In genomic region chr1:206204871-206205270, GRCh38 we compare ENCODE assay signal across 8 cellular contexts. TPM values are rescaled to one million over a fixed set of nuclear protein-coding genes. Genes with fewer than 3 reads are reported as not detected.
DNase-seq lines count a peak whose midpoint lies in the region; ATAC-seq and TF ChIP-seq lines count a peak whose summit lies in the region.
"Not testable (repeated sequence)": the region's sequence is repeated elsewhere in the genome, so short reads cannot be mapped to it uniquely, and the experiment has no call there.

No MANE protein-coding gene starts in this region.

- not testable (repeated sequence) for H3K4me1 Mint-ChIP-seq in HFFc6 (ENCODE audit: low read depth); activated T-helper 1 cell treated with anti-CD3 and anti-CD28 coated beads, Interleukin-12 subunit alpha, Interleukin-12 subunit beta, Interleukin-2, Interleukin-4 antibody, amounts not matched to agents 30 ng/mL and 10 ng/mL and 1 ng/mL, durations not matched to agents 14 hours and 24 hours and 36 hours (ENCODE audit: low read depth); natural killer cell; stimulated activated memory B cell treated with anti-CD40 and anti-IgM and Interleukin-4, amounts not matched to agents 10 μg/mL and 1 μg/mL and 100 μg/mL, for 72 hours

- not testable (repeated sequence) for H3K4me1 ChIP-seq in BE2C; right cardiac atrium (ENCODE audit: control insufficient read depth, insufficient read depth, low read length)

- 0% methylated on average over 23 of the region's 25 CpGs for WGBS in right cardiac atrium

- H3K36me3 ChIP-seq in BE2C, result not testable (repeated sequence)

- H3K27ac ChIP-seq in right cardiac atrium (ENCODE audit: low read length), result peak overlapping the region; percentile 64

- not testable (repeated sequence) for H3K27me3 ChIP-seq in BE2C; right cardiac atrium (ENCODE audit: control insufficient read depth, insufficient read depth)

- not testable (repeated sequence) for H3K36me3 Mint-ChIP-seq in HFFc6 (ENCODE audit: low read depth); activated T-helper 1 cell treated with anti-CD3 and anti-CD28 coated beads, Interleukin-12 subunit alpha, Interleukin-12 subunit beta, Interleukin-2, Interleukin-4 antibody, amounts not matched to agents 30 ng/mL and 10 ng/mL and 1 ng/mL, durations not matched to agents 14 hours and 24 hours and 36 hours (ENCODE audit: low read depth); natural killer cell; stimulated activated memory B cell treated with anti-CD40 and anti-IgM and Interleukin-4, amounts not matched to agents 10 μg/mL and 1 μg/mL and 100 μg/mL, for 72 hours

- not testable (repeated sequence) for H3K27me3 Mint-ChIP-seq in HFFc6 (ENCODE audit: insufficient read depth); activated T-helper 1 cell treated with anti-CD3 and anti-CD28 coated beads, Interleukin-12 subunit alpha, Interleukin-12 subunit beta, Interleukin-2, Interleukin-4 antibody, amounts not matched to agents 30 ng/mL and 10 ng/mL and 1 ng/mL, durations not matched to agents 14 hours and 24 hours and 36 hours (ENCODE audit: insufficient read depth); natural killer cell (ENCODE audit: low read depth in 2 of 2); stimulated activated memory B cell treated with anti-CD40 and anti-IgM and Interleukin-4, amounts not matched to agents 10 μg/mL and 1 μg/mL and 100 μg/mL, for 72 hours

- H3K9me3 ChIP-seq in BE2C; right cardiac atrium (ENCODE audit: control insufficient read depth, low read length): not testable (repeated sequence)

- not testable (repeated sequence) for DNase-seq in BE2C, HFFc6, natural killer cell
- DNase-seq in RPMI8226, result peak; percentile 2
- DNase-seq in activated T-helper 1 cell treated with anti-CD3 and anti-CD28 coated beads, Interleukin-12 subunit alpha, Interleukin-12 subunit beta, Interleukin-2, Interleukin-4 antibody, amounts not matched to agents 30 ng/mL and 10 ng/mL and 1 ng/mL, durations not matched to agents 14 hours and 24 hours and 36 hours (ENCODE audit: low spot score), result peak; percentile 2
- DNase-seq in dermis microvascular lymphatic vessel endothelial cell (ENCODE audit: low read depth in 2 of 2), result peak; percentile 48 to 58
- peak; percentile 11 to 61 (median 49) for DNase-seq in right cardiac atrium

- peak overlapping the region; percentile 52 for H3K4me3 ChIP-seq in BE2C (ENCODE audit: low read depth, low read length)
- H3K4me3 ChIP-seq in right cardiac atrium (ENCODE audit: low read length), result peak overlapping the region; percentile 72

- intact Hi-C loops in activated T-helper 1 cell treated with anti-CD3 and anti-CD28 coated beads, Interleukin-12 subunit alpha, Interleukin-12 subunit beta, Interleukin-2, Interleukin-4 antibody, amounts not matched to agents 30 ng/mL and 10 ng/mL and 1 ng/mL, durations not matched to agents 14 hours and 24 hours and 36 hours (cut with micrococcal nuclease); right cardiac atrium (cut with DNase I); natural killer cell (cut with micrococcal nuclease): not testable (repeated sequence)

- not testable (repeated sequence) for H3K9me3 Mint-ChIP-seq in HFFc6; activated T-helper 1 cell treated with anti-CD3 and anti-CD28 coated beads, Interleukin-12 subunit alpha, Interleukin-12 subunit beta, Interleukin-2, Interleukin-4 antibody, amounts not matched to agents 30 ng/mL and 10 ng/mL and 1 ng/mL, durations not matched to agents 14 hours and 24 hours and 36 hours; natural killer cell; stimulated activated memory B cell treated with anti-CD40 and anti-IgM and Interleukin-4, amounts not matched to agents 10 μg/mL and 1 μg/mL and 100 μg/mL, for 72 hours

- TF ChIP-seq CTCF in BE2C (IDR thresholded peaks at IDR 0.05; ENCODE audit: low read depth, low read length); HFFc6 (IDR thresholded peaks at IDR 0.05); natural killer cell (IDR thresholded peaks at IDR 0.05): not testable (repeated sequence)

- ATAC-seq in right cardiac atrium; natural killer cell; stimulated activated memory B cell treated with anti-CD40 and anti-IgM and Interleukin-4, amounts not matched to agents 10 μg/mL and 1 μg/mL and 100 μg/mL, for 72 hours: not testable (repeated sequence)

- peak overlapping the region; percentile 86 for H3K4me3 Mint-ChIP-seq in HFFc6
- peak overlapping the region; percentile 92 for H3K4me3 Mint-ChIP-seq in activated T-helper 1 cell treated with anti-CD3 and anti-CD28 coated beads, Interleukin-12 subunit alpha, Interleukin-12 subunit beta, Interleukin-2, Interleukin-4 antibody, amounts not matched to agents 30 ng/mL and 10 ng/mL and 1 ng/mL, durations not matched to agents 14 hours and 24 hours and 36 hours
- peak overlapping the region; percentile 76 for H3K4me3 Mint-ChIP-seq in natural killer cell
- H3K4me3 Mint-ChIP-seq in stimulated activated memory B cell treated with anti-CD40 and anti-IgM and Interleukin-4, amounts not matched to agents 10 μg/mL and 1 μg/mL and 100 μg/mL, for 72 hours, result peak overlapping the region; percentile 86

- H3K27ac Mint-ChIP-seq in HFFc6, result peak overlapping the region; percentile 71
- H3K27ac Mint-ChIP-seq in activated T-helper 1 cell treated with anti-CD3 and anti-CD28 coated beads, Interleukin-12 subunit alpha, Interleukin-12 subunit beta, Interleukin-2, Interleukin-4 antibody, amounts not matched to agents 30 ng/mL and 10 ng/mL and 1 ng/mL, durations not matched to agents 14 hours and 24 hours and 36 hours, result peak overlapping the region; percentile 92
- not testable (repeated sequence) for H3K27ac Mint-ChIP-seq in natural killer cell; stimulated activated memory B cell treated with anti-CD40 and anti-IgM and Interleukin-4, amounts not matched to agents 10 μg/mL and 1 μg/mL and 100 μg/mL, for 72 hours

RNA-seq across cellular contexts. Expression of gene SRGAP2, which starts 1.5 kb away (rescaled TPM):
- polyA plus RNA-seq in BE2C (2012; ENCODE audit: insufficient read depth, insufficient read length, low read depth), result 18.4 TPM
- total RNA-seq in HFFc6 (2021; fragmentation: NEBNext Ultra II Directional; extraction: Animal tissue kit (Norgen Biotek cat#: 25700)), result 10 to 100 TPM; 59.6 to 75.9 (median 71.3) TPM
- total RNA-seq in activated T-helper 1 cell treated with anti-CD3 and anti-CD28 coated beads, Interleukin-12 subunit alpha, Interleukin-12 subunit beta, Interleukin-2, Interleukin-4 antibody, amounts not matched to agents 30 ng/mL and 10 ng/mL and 1 ng/mL, durations not matched to agents 14 hours and 24 hours and 36 hours, result 122 and 129 TPM in 2 replicates
- total RNA-seq in dermis microvascular lymphatic vessel endothelial cell, result 56.6 and 67.3 TPM in 2 replicates
- total RNA-seq in right cardiac atrium, result 10 to 100 TPM; 24.5 to 37.0 (median 32.4) TPM
- 11.5 TPM for polyA plus RNA-seq in right cardiac atrium
- total RNA-seq in natural killer cell, result 10 to 100 TPM; 40.6 to 62.8 (median 56.0) TPM

RNA-seq across cellular contexts. Expression of gene FAM72A, which starts 2.2 kb away (rescaled TPM):
- polyA plus RNA-seq in BE2C (2012; ENCODE audit: insufficient read depth, insufficient read length, low read depth), result 4.2 TPM
- total RNA-seq in HFFc6 (2021; fragmentation: NEBNext Ultra II Directional; extraction: Animal tissue kit (Norgen Biotek cat#: 25700)), result 1 to 10 TPM; 6.8 to 8.2 (median 7.2) TPM
- 32.3 and 34.0 TPM in 2 replicates for total RNA-seq in activated T-helper 1 cell treated with anti-CD3 and anti-CD28 coated beads, Interleukin-12 subunit alpha, Interleukin-12 subunit beta, Interleukin-2, Interleukin-4 antibody, amounts not matched to agents 30 ng/mL and 10 ng/mL and 1 ng/mL, durations not matched to agents 14 hours and 24 hours and 36 hours
- total RNA-seq in dermis microvascular lymphatic vessel endothelial cell, result 3.9 and 4.2 TPM in 2 replicates
- total RNA-seq in right cardiac atrium, result 1 to 10 TPM; 1.0 to 3.9 (median 1.7) TPM
- 1.1 TPM for polyA plus RNA-seq in right cardiac atrium
- 1 to 10 TPM in 2 of 3 donors, under 1 TPM in 1; 0.60 to 2.4 (median 1.8) TPM for total RNA-seq in natural killer cell
